In the genomic region with DNA sequence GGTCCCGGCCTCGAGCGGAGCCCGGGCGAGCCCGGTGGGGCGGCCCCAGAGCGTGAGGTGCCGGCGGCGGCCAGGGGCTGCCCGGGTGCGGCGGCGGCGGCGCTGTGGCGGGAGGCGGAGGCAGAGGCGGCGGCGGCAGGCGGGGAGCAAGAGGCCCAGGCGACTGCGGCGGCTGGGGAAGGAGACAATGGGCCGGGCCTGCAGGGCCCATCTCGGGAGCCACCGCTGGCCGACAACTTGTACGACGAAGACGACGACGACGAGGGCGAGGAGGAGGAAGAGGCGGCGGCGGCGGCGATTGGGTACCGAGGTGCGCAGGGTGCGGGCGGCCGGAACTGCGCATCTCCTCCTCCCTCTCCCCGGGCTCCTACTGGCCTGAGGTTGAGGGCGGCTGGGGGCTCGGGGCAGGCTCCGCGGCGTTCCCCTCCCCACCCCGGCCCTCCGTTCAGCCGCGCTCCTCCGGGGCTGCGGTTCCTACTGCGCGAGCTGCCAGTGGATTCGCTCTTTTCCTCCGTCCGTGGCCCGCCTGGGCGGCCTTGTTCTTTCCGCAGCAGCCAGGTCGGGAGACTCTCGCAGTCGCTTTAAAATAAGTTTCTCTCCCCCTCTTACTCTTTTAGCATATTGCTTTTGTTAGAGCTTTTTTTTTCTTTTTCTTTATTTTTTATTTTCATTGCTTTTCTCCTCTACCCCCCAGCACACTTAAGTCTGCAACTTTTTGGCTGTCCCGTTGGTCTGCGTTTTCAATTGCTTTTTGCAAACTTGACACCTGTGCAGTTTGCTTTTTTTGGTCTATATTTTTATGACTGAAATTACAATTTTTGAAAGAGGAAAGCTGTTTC, we compare ENCODE assay signal across 8 cellular contexts. TPM values are rescaled to one million over a fixed set of nuclear protein-coding genes. Genes with fewer than 3 reads are reported as not detected.
A peak's percentile ranks its signal among the peaks of the same experiment; 100 is the strongest.
DNase-seq lines count a peak whose midpoint lies in the region; ATAC-seq, FAIRE-seq and TF ChIP-seq lines count a peak whose summit lies in the region.

No MANE protein-coding gene starts in this region.

- H3K4me1 ChIP-seq in right cardiac atrium (ENCODE audit: control insufficient read depth, insufficient read depth, low read length) (peaks cover 4% of the 10 kb centered on the region), urinary bladder (ENCODE audit: insufficient read depth) (no peaks in the 10 kb centered on the region)

- H3K4me3 ChIP-seq in right cardiac atrium (ENCODE audit: low read length): peak overlapping the region; percentile 86
- H3K4me3 ChIP-seq in urinary bladder (ENCODE audit: low read depth, low read length): peak overlapping the region; percentile 89

- H3K27me3 ChIP-seq in right cardiac atrium (ENCODE audit: control insufficient read depth, insufficient read depth): no peaks in the 10 kb centered on the region

- H3K9me3 ChIP-seq in right cardiac atrium (ENCODE audit: control insufficient read depth, low read length): no peaks in the 10 kb centered on the region

- H3K36me3 ChIP-seq in urinary bladder (ENCODE audit: insufficient read depth): no peaks in the 10 kb centered on the region

- DNase-seq in GM12892 (ENCODE audit: insufficient read length) (peak; percentile 54), NCI-H1105 treated with DMSO at 0.1 percent for 48 hours (lab: John Stamatoyannopoulos, UW) (peak; percentile 70), T-helper 22 cell (ENCODE audit: low read depth) (peak; percentile 75), anterior cingulate cortex (lab: John Stamatoyannopoulos, UW) (peak; percentile 8 to 90 (median 77)), right cardiac atrium (peak; percentile 83 to 95 (median 94)), pulmonary artery endothelial cell (ENCODE audit: low read depth, low spot score) (peak; percentile 5)

- ATAC-seq in HG02763 (IDR thresholded peaks at IDR 0.05; ENCODE audit: unreplicated experiment): peak; percentile 53
- peak; percentile 82 to 84 for ATAC-seq in right cardiac atrium

- peak overlapping the region; percentile 88 for H3K27ac ChIP-seq in right cardiac atrium (ENCODE audit: low read length)
- peak overlapping the region; percentile 98 for H3K27ac ChIP-seq in urinary bladder (ENCODE audit: low read depth)

- no peak for TF ChIP-seq POLR2A in GM12892 (IDR thresholded peaks at IDR 0.05; ENCODE audit: low read depth, low read length)

- intact Hi-C loops in right cardiac atrium (cut with DNase I): no loop called here

- no peak for FAIRE-seq in GM12892 (lab: Jason Lieb, UNC)

- under 1% methylated on average over 73 of the region's 73 CpGs for WGBS in right cardiac atrium
- WGBS in urinary bladder: under 1% methylated on average over 73 of the region's 73 CpGs

RNA-seq across cellular contexts. Expression of a gene that starts 0.6 kb away (rescaled TPM):
- 8.4 TPM for polyA plus RNA-seq in GM12892 (2012; ENCODE audit: missing spikeins)
- total RNA-seq in right cardiac atrium: 10 to 100 TPM; 16.0 to 18.7 (median 17.5) TPM
- 9.3 TPM for polyA plus RNA-seq in right cardiac atrium
- 8.5 and 11.2 TPM in 2 replicates for total RNA-seq in pulmonary artery endothelial cell
- total RNA-seq in urinary bladder: 41.3 TPM
- 19.2 TPM for polyA plus RNA-seq in urinary bladder

RNA-seq across cellular contexts. Expression of a gene that starts 47.1 kb away (rescaled TPM):
- polyA plus RNA-seq in GM12892 (2012; ENCODE audit: missing spikeins): 1.5 TPM
- total RNA-seq in right cardiac atrium (1 to 10 TPM; 3.3 to 4.2 (median 3.6) TPM), pulmonary artery endothelial cell (0.13 and 0.39 TPM in 2 replicates), urinary bladder (9.8 TPM)
- polyA plus RNA-seq in right cardiac atrium (5.8 TPM), urinary bladder (3.1 TPM)

Comparison
In these comparisons a context has a peak if more than half of its experiments do, and no peak if none do; other contexts are left out.
1. Peak in every context shown above with its lines: DNase-seq, ATAC-seq, H3K4me3 ChIP-seq and H3K27ac ChIP-seq.
2. DNase-seq: peak in every context shown above with its lines; median percentile 94 in right cardiac atrium; 77 in anterior cingulate cortex; 75 in T-helper 22 cell; 70 in NCI-H1105 treated with DMSO at 0.1 percent for 48 hours; 54 in GM12892; 5 in pulmonary artery endothelial cell.